In the genomic region with DNA sequence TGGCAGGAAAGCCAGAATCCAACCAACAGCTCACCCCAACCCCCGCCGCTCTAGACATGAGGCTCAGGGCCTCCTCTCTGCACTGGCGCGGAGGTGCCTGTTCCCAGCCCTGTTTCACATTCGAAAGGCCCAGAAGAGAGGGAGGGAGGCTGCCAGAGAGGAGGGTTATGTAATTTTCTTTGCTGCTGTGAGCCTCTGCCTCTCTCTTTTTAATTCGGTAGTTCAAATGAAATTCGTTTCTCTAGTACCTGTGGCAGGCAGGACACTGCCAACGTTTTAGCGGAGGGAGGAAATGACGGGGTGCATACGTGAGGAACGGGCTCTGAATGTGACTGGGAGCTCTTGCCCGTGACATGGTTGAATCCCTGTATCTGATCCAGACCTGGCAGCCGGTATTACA, we compare ENCODE assay signal across 1 cellular context.
TF ChIP-seq lines count a peak whose summit lies in the region.

No MANE protein-coding gene starts in this region.

TF ChIP-seq in HepG2, 621 proteins besides CTCF, POLR2A, EP300 and RAD21:
- TF ChIP-seq, protein P1, sequence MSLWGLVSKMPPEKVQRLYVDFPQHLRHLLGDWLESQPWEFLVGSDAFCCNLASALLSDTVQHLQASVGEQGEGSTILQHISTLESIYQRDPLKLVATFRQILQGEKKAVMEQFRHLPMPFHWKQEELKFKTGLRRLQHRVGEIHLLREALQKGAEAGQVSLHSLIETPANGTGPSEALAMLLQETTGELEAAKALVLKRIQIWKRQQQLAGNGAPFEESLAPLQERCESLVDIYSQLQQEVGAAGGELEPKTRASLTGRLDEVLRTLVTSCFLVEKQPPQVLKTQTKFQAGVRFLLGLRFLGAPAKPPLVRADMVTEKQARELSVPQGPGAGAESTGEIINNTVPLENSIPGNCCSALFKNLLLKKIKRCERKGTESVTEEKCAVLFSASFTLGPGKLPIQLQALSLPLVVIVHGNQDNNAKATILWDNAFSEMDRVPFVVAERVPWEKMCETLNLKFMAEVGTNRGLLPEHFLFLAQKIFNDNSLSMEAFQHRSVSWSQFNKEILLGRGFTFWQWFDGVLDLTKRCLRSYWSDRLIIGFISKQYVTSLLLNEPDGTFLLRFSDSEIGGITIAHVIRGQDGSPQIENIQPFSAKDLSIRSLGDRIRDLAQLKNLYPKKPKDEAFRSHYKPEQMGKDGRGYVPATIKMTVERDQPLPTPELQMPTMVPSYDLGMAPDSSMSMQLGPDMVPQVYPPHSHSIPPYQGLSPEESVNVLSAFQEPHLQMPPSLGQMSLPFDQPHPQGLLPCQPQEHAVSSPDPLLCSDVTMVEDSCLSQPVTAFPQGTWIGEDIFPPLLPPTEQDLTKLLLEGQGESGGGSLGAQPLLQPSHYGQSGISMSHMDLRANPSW (CRISPR knock-in tag; IDR thresholded peaks at IDR 0.05; ENCODE audit: borderline replicate concordance) = no peak
- TF ChIP-seq NPAS2 (CRISPR knock-in tag; IDR thresholded peaks at IDR 0.05; ENCODE audit: borderline replicate concordance) (no peak), ZNF660 (CRISPR knock-in tag; IDR thresholded peaks at IDR 0.05; ENCODE audit: borderline replicate concordance, low read depth) (no peak), MYNN (CRISPR knock-in tag; IDR thresholded peaks at IDR 0.05; ENCODE audit: low read depth) (no peak), BRD4 (CRISPR knock-in tag; IDR thresholded peaks at IDR 0.05) (no peak), ZNF616 (CRISPR knock-in tag; IDR thresholded peaks at IDR 0.05; ENCODE audit: low read depth) (no peak), GABPB1 (CRISPR knock-in tag; IDR thresholded peaks at IDR 0.05) (no peak), ZNF777 (CRISPR knock-in tag; IDR thresholded peaks at IDR 0.05) (no peak), ZBTB8A (CRISPR knock-in tag; IDR thresholded peaks at IDR 0.05; ENCODE audit: borderline replicate concordance, low read depth) (no peak)
- TF ChIP-seq, protein P2, sequence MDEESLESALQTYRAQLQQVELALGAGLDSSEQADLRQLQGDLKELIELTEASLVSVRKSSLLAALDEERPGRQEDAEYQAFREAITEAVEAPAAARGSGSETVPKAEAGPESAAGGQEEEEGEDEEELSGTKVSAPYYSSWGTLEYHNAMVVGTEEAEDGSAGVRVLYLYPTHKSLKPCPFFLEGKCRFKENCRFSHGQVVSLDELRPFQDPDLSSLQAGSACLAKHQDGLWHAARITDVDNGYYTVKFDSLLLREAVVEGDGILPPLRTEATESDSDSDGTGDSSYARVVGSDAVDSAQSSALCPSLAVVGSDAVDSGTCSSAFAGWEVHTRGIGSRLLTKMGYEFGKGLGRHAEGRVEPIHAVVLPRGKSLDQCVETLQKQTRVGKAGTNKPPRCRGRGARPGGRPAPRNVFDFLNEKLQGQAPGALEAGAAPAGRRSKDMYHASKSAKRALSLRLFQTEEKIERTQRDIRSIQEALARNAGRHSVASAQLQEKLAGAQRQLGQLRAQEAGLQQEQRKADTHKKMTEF (CRISPR knock-in tag; IDR thresholded peaks at IDR 0.05) = no peak
- TF ChIP-seq, protein P3, sequence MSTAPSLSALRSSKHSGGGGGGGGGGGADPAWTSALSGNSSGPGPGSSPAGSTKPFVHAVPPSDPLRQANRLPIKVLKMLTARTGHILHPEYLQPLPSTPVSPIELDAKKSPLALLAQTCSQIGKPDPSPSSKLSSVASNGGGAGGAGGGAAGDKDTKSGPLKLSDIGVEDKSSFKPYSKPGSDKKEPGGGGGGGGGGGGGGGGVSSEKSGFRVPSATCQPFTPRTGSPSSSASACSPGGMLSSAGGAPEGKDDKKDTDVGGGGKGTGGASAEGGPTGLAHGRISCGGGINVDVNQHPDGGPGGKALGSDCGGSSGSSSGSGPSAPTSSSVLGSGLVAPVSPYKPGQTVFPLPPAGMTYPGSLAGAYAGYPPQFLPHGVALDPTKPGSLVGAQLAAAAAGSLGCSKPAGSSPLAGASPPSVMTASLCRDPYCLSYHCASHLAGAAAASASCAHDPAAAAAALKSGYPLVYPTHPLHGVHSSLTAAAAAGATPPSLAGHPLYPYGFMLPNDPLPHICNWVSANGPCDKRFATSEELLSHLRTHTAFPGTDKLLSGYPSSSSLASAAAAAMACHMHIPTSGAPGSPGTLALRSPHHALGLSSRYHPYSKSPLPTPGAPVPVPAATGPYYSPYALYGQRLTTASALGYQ (CRISPR knock-in tag; IDR thresholded peaks at IDR 0.05) = no peak
- TF ChIP-seq, protein P4, sequence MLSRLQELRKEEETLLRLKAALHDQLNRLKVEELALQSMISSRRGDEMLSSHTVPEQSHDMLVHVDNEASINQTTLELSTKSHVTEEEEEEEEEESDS (CRISPR knock-in tag; IDR thresholded peaks at IDR 0.05; ENCODE audit: borderline replicate concordance) = no peak
